11 cellular contexts compared by ENCODE assay signal in the genomic region with DNA sequence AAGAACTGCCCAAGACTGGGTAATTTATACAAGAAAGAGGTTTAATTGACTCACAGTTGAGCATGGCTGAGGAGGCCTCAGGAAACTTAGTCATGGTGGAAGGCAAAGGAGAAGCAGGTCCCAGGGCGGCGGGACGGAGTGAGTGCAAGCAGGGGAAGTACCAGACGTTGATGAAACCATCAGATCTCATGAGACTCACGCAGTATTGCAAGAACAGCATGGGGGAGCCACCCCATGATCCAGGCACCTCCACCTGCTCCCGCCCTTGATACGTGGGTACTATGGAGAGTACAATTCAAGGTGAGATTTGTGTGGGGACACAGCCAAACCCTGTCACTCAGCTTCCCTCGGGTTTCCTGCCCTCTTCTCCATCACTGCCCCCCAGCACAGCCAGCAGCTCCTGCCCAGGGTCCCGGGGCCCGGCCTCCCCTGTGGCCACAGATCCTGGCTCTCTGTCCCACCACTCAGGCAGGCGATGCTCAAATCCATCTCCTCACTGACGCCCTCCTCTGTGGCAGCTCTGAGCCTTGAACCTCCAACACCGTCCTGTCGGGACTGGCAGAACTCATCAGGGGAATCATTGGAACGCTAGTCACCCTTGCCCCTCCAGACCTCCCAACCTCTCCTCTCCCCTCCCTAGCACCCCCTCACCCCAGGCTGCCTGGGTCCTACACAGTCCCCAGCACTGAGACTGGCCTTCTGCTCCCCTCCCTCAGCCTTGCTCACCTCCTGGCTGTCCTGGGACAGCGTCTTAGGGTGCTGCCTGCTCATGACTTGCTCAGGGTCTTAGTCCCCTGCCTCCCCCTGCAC. TPM values are rescaled to one million over a fixed set of nuclear protein-coding genes. Genes with fewer than 3 reads are reported as not detected.
A peak's percentile ranks its signal among the peaks of the same experiment; 100 is the strongest.
DNase-seq lines count a peak whose midpoint lies in the region; ATAC-seq and TF ChIP-seq lines count a peak whose summit lies in the region.
"Had no signal": no experiment of that assay in that cellular context is flagged by ENCODE, and none has a peak within 500 bp of the region (broad histone marks: within the 10 kb centered on the region; RNA-seq: fewer than 3 reads in every experiment).

No MANE protein-coding gene starts in this region.

- H3K4me3 ChIP-seq in heart right ventricle (no peak overlapping the region), Peyer's patch (no peak overlapping the region)
- H3K4me3 ChIP-seq: thoracic aorta had no signal

- TF ChIP-seq POLR2A in Peyer's patch (IDR thresholded peaks at IDR 0.05): no peak

- H3K36me3 ChIP-seq in heart right ventricle: no peaks in the 10 kb centered on the region
- no peaks in the 10 kb centered on the region for H3K36me3 ChIP-seq in Peyer's patch
- H3K36me3 ChIP-seq: thoracic aorta had no signal

- TF ChIP-seq CTCF in heart right ventricle (IDR thresholded peaks at IDR 0.05) (no peak), Peyer's patch (IDR thresholded peaks at IDR 0.05) (no peak)

- H3K27ac ChIP-seq in heart right ventricle (no peak overlapping the region), Peyer's patch (no peak overlapping the region)
- H3K27ac ChIP-seq: thoracic aorta had no signal

- H3K4me1 ChIP-seq in heart right ventricle (peaks cover 0 to 23% (median 14%) of the 10 kb centered on the region in 9 donors), Peyer's patch (peaks cover 0 to 13% (median 0%) of the 10 kb centered on the region in 4 donors)

- H3K9me3 ChIP-seq in heart right ventricle: no peaks in the 10 kb centered on the region
- no peaks in the 10 kb centered on the region for H3K9me3 ChIP-seq in Peyer's patch
- H3K9me3 ChIP-seq: thoracic aorta had no signal

- H3K27me3 ChIP-seq in heart right ventricle (peaks cover 0 to 70% (median 53%) of the 10 kb centered on the region in 7 donors), Peyer's patch (no peaks in the 10 kb centered on the region)

- ATAC-seq in heart right ventricle (no peak), left colon (no peak), HG03571 (IDR thresholded peaks at IDR 0.05; ENCODE audit: unreplicated experiment) (no peak)
- ATAC-seq in stimulated activated naive CD8-positive, alpha-beta T cell treated with anti-CD3 and anti-CD28 coated beads, Interleukin-15, Interleukin-2, amounts not matched to agents 100 U/mL and 50 U/mL, for 24 hours: peak; percentile 48

- WGBS in heart right ventricle, 2 donors: 83 to 86% methylated on average over 16 of the region's 16 CpGs

- DNase-seq in cardiac septum (ENCODE audit: low spot score): peak; percentile 69
- no peak for DNase-seq in heart right ventricle
- peak in 2 of 3 donors; percentile 37 to 46 for DNase-seq in Peyer's patch
- peak; percentile 4 to 15 for DNase-seq in left colon
- DNase-seq in stimulated activated naive CD8-positive, alpha-beta T cell treated with anti-CD3 and anti-CD28 coated beads, Interleukin-15, Interleukin-2, amounts not matched to agents 100 U/mL and 50 U/mL, for 24 hours: peak; percentile 29
- DNase-seq in HUDEP-2 (lab: John Stamatoyannopoulos, UW; ENCODE audit: unreplicated experiment in 76 of 76): no peak
- no peak for DNase-seq in NCI-H526 (lab: John Stamatoyannopoulos, UW)
- DNase-seq: NCI-H1436, NCI-H524 had no signal

- intact Hi-C loops in cardiac septum (cut with DNase I): no loop called here
- intact Hi-C loops in heart right ventricle (cut with DNase I): no loop called here
- intact Hi-C loops in left colon (cut with DNase I, micrococcal nuclease): no loop called here

RNA-seq across cellular contexts. Expression of a gene that starts 37.6 kb away (rescaled TPM):
- total RNA-seq in cardiac septum (28.1 TPM), heart right ventricle (10 to 100 TPM; 22.0 to 36.6 (median 28.1) TPM), Peyer's patch (10 to 100 TPM; 10.3 to 29.7 (median 26.8) TPM), left colon (10 to 100 TPM; 17.0 to 17.2 TPM)
- 10 to 100 TPM; 17.1 to 24.3 TPM for polyA plus RNA-seq in heart right ventricle

RNA-seq across cellular contexts. Expression of a gene that starts 55.8 kb away (rescaled TPM):
- total RNA-seq in cardiac septum: 0.22 TPM
- total RNA-seq in heart right ventricle: under 1 TPM in 2 of 10 donors, not detected in 8; 0.28 to 0.38 TPM
- under 1 TPM; 0.06 to 0.66 TPM for polyA plus RNA-seq in heart right ventricle
- total RNA-seq in Peyer's patch: 10 to 100 TPM in 3 of 4 donors, under 1 TPM in 1; 0.83 to 35.7 (median 24.3) TPM
- 1 to 10 TPM; 1.6 to 2.0 TPM for total RNA-seq in left colon
- total RNA-seq: thoracic aorta had no signal

Comparison
In these comparisons a context has a peak if more than half of its experiments do, and no peak if none do; other contexts are left out.
1. DNase-seq: peak in cardiac septum (single experiment), Peyer's patch (2 of 3), left colon (2 of 2) and stimulated activated naive CD8-positive, alpha-beta T cell treated with anti-CD3 and anti-CD28 coated beads, Interleukin-15, Interleukin-2, amounts not matched to agents 100 U/mL and 50 U/mL, for 24 hours (single experiment); none in heart right ventricle (0 of 2), HUDEP-2 (0 of 76) and NCI-H526 (0 of 2).